ENCODE assay signal across 7 cellular contexts in genomic region chr2:63092847-63093246, GRCh38. TPM values are rescaled to one million over a fixed set of nuclear protein-coding genes. Genes with fewer than 3 reads are reported as not detected.
"Had no signal": no experiment of that assay in that cellular context is flagged by ENCODE, and none has a peak within 500 bp of the region (broad histone marks: within the 10 kb centered on the region; RNA-seq: fewer than 3 reads in every experiment).

No MANE protein-coding gene starts in this region.

- DNase-seq: H9, HCEC 1CT, KG1 had no signal

- H3K4me1 Mint-ChIP-seq: IgD-negative memory B cell had no signal

- H3K9me3 Mint-ChIP-seq: GM23338 had no signal

- H3K4me3 ChIP-seq: GM23338 had no signal

- H3K27ac Mint-ChIP-seq: GM23338, IgD-negative memory B cell had no signal

- FAIRE-seq: H54 had no signal

- H3K27ac ChIP-seq: HL-60 had no signal

- H2AFZ ChIP-seq: GM23338 had no signal

- H3K4me2 ChIP-seq: GM23338 had no signal

- H3K4me3 Mint-ChIP-seq: GM23338, H9, IgD-negative memory B cell had no signal

RNA-seq across cellular contexts. Expression of gene OTX1, which starts 42.2 kb away (rescaled TPM):
- polyA plus RNA-seq: IgD-negative memory B cell had no signal
